ENCODE assay signal across 1 cellular context in genomic region chr17:44095647-44096496, GRCh38.
TF ChIP-seq lines count a peak whose summit lies in the region.

No MANE protein-coding gene starts in this region.

TF ChIP-seq in GM12878, 131 proteins besides CTCF, POLR2A, EP300 and RAD21 (continued from another document):
- TF ChIP-seq ZBTB40 (IDR thresholded peaks at IDR 0.05; ENCODE audit: borderline replicate concordance) = no peak
- TF ChIP-seq, protein P1, sequence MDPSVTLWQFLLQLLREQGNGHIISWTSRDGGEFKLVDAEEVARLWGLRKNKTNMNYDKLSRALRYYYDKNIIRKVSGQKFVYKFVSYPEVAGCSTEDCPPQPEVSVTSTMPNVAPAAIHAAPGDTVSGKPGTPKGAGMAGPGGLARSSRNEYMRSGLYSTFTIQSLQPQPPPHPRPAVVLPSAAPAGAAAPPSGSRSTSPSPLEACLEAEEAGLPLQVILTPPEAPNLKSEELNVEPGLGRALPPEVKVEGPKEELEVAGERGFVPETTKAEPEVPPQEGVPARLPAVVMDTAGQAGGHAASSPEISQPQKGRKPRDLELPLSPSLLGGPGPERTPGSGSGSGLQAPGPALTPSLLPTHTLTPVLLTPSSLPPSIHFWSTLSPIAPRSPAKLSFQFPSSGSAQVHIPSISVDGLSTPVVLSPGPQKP (IDR thresholded peaks at IDR 0.05; ENCODE audit: low read depth, low read length) = no peak
- no peak for TF ChIP-seq ZNF24 (IDR thresholded peaks at IDR 0.05)
- no peak for TF ChIP-seq PML (IDR thresholded peaks at IDR 0.05; ENCODE audit: low read length)
- TF ChIP-seq POLR2AphosphoS5 (IDR thresholded peaks at IDR 0.05; ENCODE audit: low read length) = 0 out of 2 replicates have a peak, but pooled peaks have one; percentile 28
- no peak for TF ChIP-seq HDAC6 (IDR thresholded peaks at IDR 0.05; ENCODE audit: unreplicated experiment)
- no peak for TF ChIP-seq MEF2B (IDR thresholded peaks at IDR 0.05; ENCODE audit: partially characterized antibody, poor library complexity, severe bottlenecking)
